Comparison of ENCODE assay signal across 2 cellular contexts in genomic region chr9:68648971-68649370, GRCh38.
TF ChIP-seq lines count a peak whose summit lies in the region.

No MANE protein-coding gene starts in this region.

TF ChIP-seq in H1, 55 proteins besides CTCF, POLR2A, EP300 and RAD21:
- TF ChIP-seq RNF2 (IDR thresholded peaks at IDR 0.05; ENCODE audit: borderline replicate concordance, low read depth, low read length, missing control alignments, poor library complexity, severe bottlenecking): no peak
- TF ChIP-seq BCL11A (IDR thresholded peaks at IDR 0.05; ENCODE audit: low read depth in 2 of 2, low read length in 2 of 2): no peak
- no peak for TF ChIP-seq KDM4A (IDR thresholded peaks at IDR 0.05; ENCODE audit: low read depth, low read length, severe bottlenecking)
- no peak for TF ChIP-seq MAX (IDR thresholded peaks at IDR 0.05)
- no peak for TF ChIP-seq SP2 (IDR thresholded peaks at IDR 0.05; ENCODE audit: low read length)
- no peak for TF ChIP-seq TAF7 (optimal IDR thresholded peaks at IDR 0.05; ENCODE audit: borderline replicate concordance, low read depth, low read length)
- TF ChIP-seq RBBP5 (IDR thresholded peaks at IDR 0.05; ENCODE audit: borderline replicate concordance, low read depth, low read length): no peak
- TF ChIP-seq CHD1 (IDR thresholded peaks at IDR 0.05; ENCODE audit: low read depth, low read length): no peak
- no peak for TF ChIP-seq CEBPB (IDR thresholded peaks at IDR 0.05; ENCODE audit: low read depth, low read length)
- no peak for TF ChIP-seq JUND (IDR thresholded peaks at IDR 0.05; ENCODE audit: low read length)
- TF ChIP-seq, protein P1, sequence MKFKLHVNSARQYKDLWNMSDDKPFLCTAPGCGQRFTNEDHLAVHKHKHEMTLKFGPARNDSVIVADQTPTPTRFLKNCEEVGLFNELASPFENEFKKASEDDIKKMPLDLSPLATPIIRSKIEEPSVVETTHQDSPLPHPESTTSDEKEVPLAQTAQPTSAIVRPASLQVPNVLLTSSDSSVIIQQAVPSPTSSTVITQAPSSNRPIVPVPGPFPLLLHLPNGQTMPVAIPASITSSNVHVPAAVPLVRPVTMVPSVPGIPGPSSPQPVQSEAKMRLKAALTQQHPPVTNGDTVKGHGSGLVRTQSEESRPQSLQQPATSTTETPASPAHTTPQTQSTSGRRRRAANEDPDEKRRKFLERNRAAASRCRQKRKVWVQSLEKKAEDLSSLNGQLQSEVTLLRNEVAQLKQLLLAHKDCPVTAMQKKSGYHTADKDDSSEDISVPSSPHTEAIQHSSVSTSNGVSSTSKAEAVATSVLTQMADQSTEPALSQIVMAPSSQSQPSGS (IDR thresholded peaks at IDR 0.05; ENCODE audit: low read length): no peak
- no peak for TF ChIP-seq CHD2 (IDR thresholded peaks at IDR 0.05; ENCODE audit: low read length)
- no peak for TF ChIP-seq TBP (IDR thresholded peaks at IDR 0.05; ENCODE audit: low read depth, low read length)
- TF ChIP-seq RXRA (IDR thresholded peaks at IDR 0.05; ENCODE audit: insufficient read depth, low read depth, low read length): no peak
- TF ChIP-seq ZNF274 (IDR thresholded peaks at IDR 0.05; ENCODE audit: borderline replicate concordance, extremely low read depth, low read length): no peak

TF ChIP-seq in GM23338, 12 proteins besides CTCF, POLR2A, EP300 and RAD21:
- TF ChIP-seq ZNF462 (CRISPR knock-in tag; IDR thresholded peaks at IDR 0.05) (no peak), STAT1 (IDR thresholded peaks at IDR 0.05; ENCODE audit: unreplicated experiment) (no peak), EZH2phosphoT487 (IDR thresholded peaks at IDR 0.05; ENCODE audit: unreplicated experiment) (no peak), REST (IDR thresholded peaks at IDR 0.05; ENCODE audit: unreplicated experiment) (no peak)
